In genomic region chr1:71944006-71944405, GRCh38 we compare ENCODE assay signal across 2 cellular contexts.
TF ChIP-seq lines count a peak whose summit lies in the region.

No MANE protein-coding gene starts in this region.

TF ChIP-seq in liver, 16 proteins besides CTCF, POLR2A, EP300 and RAD21:
- no peak for TF ChIP-seq ZBTB33 (IDR thresholded peaks at IDR 0.05)
- TF ChIP-seq MAX (IDR thresholded peaks at IDR 0.05), result no peak
- TF ChIP-seq TAF1 (conservative IDR thresholded peaks at IDR 0.05), result no peak
- no peak for TF ChIP-seq FOXA2 (IDR thresholded peaks at IDR 0.05)
- TF ChIP-seq REST (IDR thresholded peaks at IDR 0.05), result no peak
- no peak for TF ChIP-seq ATF3 (IDR thresholded peaks at IDR 0.05)
- no peak for TF ChIP-seq NR2F2 (IDR thresholded peaks at IDR 0.05)
- TF ChIP-seq HNF4G (IDR thresholded peaks at IDR 0.05), result peak; percentile 34
- no peak for TF ChIP-seq FOXA1 (IDR thresholded peaks at IDR 0.05)
- peak; percentile 19 for TF ChIP-seq SP1 (IDR thresholded peaks at IDR 0.05)
- peak in 1 of 2 donors; percentile 18 for TF ChIP-seq RXRA (IDR thresholded peaks at IDR 0.05)
- no peak for TF ChIP-seq JUND (IDR thresholded peaks at IDR 0.05)
- TF ChIP-seq EGR1 (IDR thresholded peaks at IDR 0.05; ENCODE audit: low read depth in 2 of 2), result no peak
- no peak for TF ChIP-seq GABPA (IDR thresholded peaks at IDR 0.05 in 1 of 2, conservative IDR thresholded peaks at IDR 0.05 in 1 of 2)
- TF ChIP-seq HNF4A (conservative IDR thresholded peaks at IDR 0.05), result peak; percentile 75 to 82
- TF ChIP-seq YY1 (IDR thresholded peaks at IDR 0.05), result no peak
TF ChIP-seq in liver: peak in this region for 4.

TF ChIP-seq in GM23338, 12 proteins besides CTCF, POLR2A, EP300 and RAD21 (continued from another document):
- TF ChIP-seq ZNF462 (CRISPR knock-in tag; IDR thresholded peaks at IDR 0.05), result no peak
- no peak for TF ChIP-seq JUNB (IDR thresholded peaks at IDR 0.05; ENCODE audit: unreplicated experiment)
- TF ChIP-seq EZH2phosphoT487 (IDR thresholded peaks at IDR 0.05; ENCODE audit: unreplicated experiment), result no peak
- no peak for TF ChIP-seq EZH2 (IDR thresholded peaks at IDR 0.05; ENCODE audit: low read depth, unreplicated experiment)
- no peak for TF ChIP-seq CREB1 (CRISPR knock-in tag; IDR thresholded peaks at IDR 0.05; ENCODE audit: low read depth)
- TF ChIP-seq STAT1 (IDR thresholded peaks at IDR 0.05; ENCODE audit: unreplicated experiment), result no peak
- TF ChIP-seq POLR2AphosphoS5 (IDR thresholded peaks at IDR 0.05; ENCODE audit: low read depth), result no peak
- TF ChIP-seq ETS1 (IDR thresholded peaks at IDR 0.05), result no peak
- TF ChIP-seq REST (IDR thresholded peaks at IDR 0.05; ENCODE audit: unreplicated experiment), result no peak
